In the genomic region with DNA sequence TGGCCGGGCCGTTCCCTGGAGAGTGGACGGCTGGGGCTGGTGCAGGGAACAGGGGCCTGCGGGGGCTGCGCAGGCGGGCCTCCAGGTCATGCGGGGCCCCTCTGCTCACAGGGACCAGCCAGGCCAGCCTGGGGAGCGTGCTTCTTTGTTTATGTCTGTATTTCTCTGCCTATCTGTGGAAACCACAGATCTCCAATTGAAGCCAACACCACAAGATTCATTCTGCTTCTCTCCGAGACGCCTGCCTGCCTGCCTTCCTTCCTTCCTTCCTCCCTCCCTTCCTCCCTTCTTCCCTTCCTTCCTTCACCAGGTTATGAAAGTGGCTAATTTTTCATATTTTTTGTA, we compare ENCODE assay signal across 8 cellular contexts. TPM values are rescaled to one million over a fixed set of nuclear protein-coding genes. Genes with fewer than 3 reads are reported as not detected.
DNase-seq lines count a peak whose midpoint lies in the region; ATAC-seq, FAIRE-seq and TF ChIP-seq lines count a peak whose summit lies in the region.

No MANE protein-coding gene starts in this region.

- no peak; a peak in 1 of 5 replicates for TF ChIP-seq RAD21 in A549 (conservative IDR thresholded peaks at IDR 0.05 in 1 of 2, IDR thresholded peaks at IDR 0.05 in 1 of 2)

- H3K4me3 ChIP-seq in A549, result no peak overlapping the region
- peak overlapping the region in 1 of 3 experiments; percentile 14 for H3K4me3 ChIP-seq in keratinocyte (ENCODE audit: control insufficient read depth in 2 of 3, extremely low read depth in 1 of 3, insufficient read depth in 2 of 3, low read depth in 1 of 3, low read length in 3 of 3)

- no peak overlapping the region for H2AFZ ChIP-seq in keratinocyte (ENCODE audit: control insufficient read depth, low read length)

- H3K4me1 ChIP-seq in A549 (peaks cover 19% of the 10 kb centered on the region), keratinocyte (ENCODE audit: control insufficient read depth, extremely low read depth, insufficient read depth, low read length) (peaks cover 18% of the 10 kb centered on the region)

- ATAC-seq in A549 (no peak), GM19455 (IDR thresholded peaks at IDR 0.05; ENCODE audit: unreplicated experiment) (peak; percentile 16), T-cell (replicated peaks in 1 of 4) (no peak), HG02610 (IDR thresholded peaks at IDR 0.05; ENCODE audit: unreplicated experiment) (no peak)

- H3K27ac Mint-ChIP-seq in T-cell, result peak overlapping the region; percentile 49 to 94

- TF ChIP-seq CTCF in A549 (IDR thresholded peaks at IDR 0.05), result no peak; the same call in 2 of the 3 replicates
- TF ChIP-seq CTCF in keratinocyte (optimal IDR thresholded peaks at IDR 0.05 in 1 of 3, IDR thresholded peaks at IDR 0.05 in 1 of 3, conservative IDR thresholded peaks at IDR 0.05 in 1 of 3; ENCODE audit: extremely low read depth in 1 of 3, insufficient read depth in 2 of 3, low read length in 3 of 3), result no peak

- no peak overlapping the region for H3K9ac ChIP-seq in keratinocyte (ENCODE audit: control insufficient read depth, extremely low read depth, insufficient read depth, low read length)

- no peak for TF ChIP-seq EP300 in A549 (IDR thresholded peaks at IDR 0.05)

- CTCF ChIA-PET in A549 (lab: Yijun Ruan, JAX) (no interaction called here), T-cell (lab: Charles Lee) (no interaction called here)

- no peaks in the 10 kb centered on the region for H3K27me3 Mint-ChIP-seq in T-cell

- DNase-seq in A549 (ENCODE audit: low read depth in 1 of 2, low spot score in 1 of 2), result no peak
- DNase-seq in T-cell, result no peak
- DNase-seq in keratinocyte (ENCODE audit: low read depth, low spot score), result no peak
- no peak for DNase-seq in caudate nucleus (lab: John Stamatoyannopoulos, UW)
- no peak for DNase-seq in T1000 (lab: John Stamatoyannopoulos, UW)
- DNase-seq in HT-29 (ENCODE audit: low spot score), result no peak

- no peak for TF ChIP-seq POLR2A in A549 (IDR thresholded peaks at IDR 0.05; ENCODE audit: low read length)

- H3K36me3 Mint-ChIP-seq in T-cell, result peaks cover 25% of the 10 kb centered on the region

- peak overlapping the region in 1 of 2 experiments; percentile 96; a peak in 3 of 6 replicates for H3K27ac ChIP-seq in A549
- H3K27ac ChIP-seq in keratinocyte (ENCODE audit: control insufficient read depth, insufficient read depth, low read length), result no peak overlapping the region
- H3K27ac ChIP-seq in caudate nucleus (ENCODE audit: low read depth, low read length), result no peak overlapping the region

- H4K20me1 ChIP-seq in keratinocyte (ENCODE audit: control insufficient read depth, extremely low read depth, insufficient read depth, low read length), result no peaks in the 10 kb centered on the region

- WGBS in A549 (ENCODE audit: missing lambda C conversion rate), result under 1% methylated on average over 5 of the region's 10 CpGs

- dilution Hi-C loops in keratinocyte (cut with MboI; ENCODE audit: extremely low pct_ligation_motif_present, low sequenced_read_pairs), result no loop called here

- POLR2A ChIA-PET in A549 (lab: Yijun Ruan, JAX) (no interaction called here), T-cell (lab: Charles Lee) (no interaction called here)

- peaks cover 27% of the 10 kb centered on the region for H3K79me2 ChIP-seq in keratinocyte (ENCODE audit: control insufficient read depth, insufficient read depth, low read length)

- H3K4me3 Mint-ChIP-seq in T-cell, result peak overlapping the region; percentile 81 to 85 (median 84)

- H3K9me3 ChIP-seq in A549 (no peaks in the 10 kb centered on the region), keratinocyte (ENCODE audit: control insufficient read depth, low read depth, low read length) (no peaks in the 10 kb centered on the region)

- H3K4me2 ChIP-seq in A549 (peak overlapping the region; percentile 100), keratinocyte (ENCODE audit: control insufficient read depth, extremely low read depth, insufficient read depth, low read depth, low read length) (peak overlapping the region; percentile 97)

- FAIRE-seq in A549 (lab: Jason Lieb, UNC), result no peak
- FAIRE-seq in keratinocyte (lab: Jason Lieb, UNC), result no peak

- no peaks in the 10 kb centered on the region for H3K9me1 ChIP-seq in keratinocyte (ENCODE audit: control insufficient read depth, extremely low read depth, insufficient read depth, low read length)

- H3K27me3 ChIP-seq in keratinocyte (ENCODE audit: control insufficient read depth, extremely low read depth, insufficient read depth, low read length), result no peaks in the 10 kb centered on the region

- peaks cover 28 to 37% (median 32%) of the 10 kb centered on the region in 3 donors for H3K4me1 Mint-ChIP-seq in T-cell

- H3K9me3 Mint-ChIP-seq in T-cell, result no peaks in the 10 kb centered on the region

- peaks cover 16 to 18% of the 10 kb centered on the region in 2 experiments for H3K36me3 ChIP-seq in keratinocyte (ENCODE audit: control insufficient read depth in 2 of 2, extremely low read depth in 1 of 2, insufficient read depth in 2 of 2, low read length in 2 of 2)

TF ChIP-seq in A549, 52 proteins besides CTCF, POLR2A, EP300 and RAD21 (continues in another document):
- TF ChIP-seq CBX2 (IDR thresholded peaks at IDR 0.05; ENCODE audit: borderline replicate concordance, low read depth) (no peak), E2F6 (IDR thresholded peaks at IDR 0.05; ENCODE audit: borderline replicate concordance, low read depth) (no peak), MAZ (IDR thresholded peaks at IDR 0.05; ENCODE audit: borderline replicate concordance, low read depth, low read length) (no peak), PBX3 (IDR thresholded peaks at IDR 0.05) (no peak), HOXA7 (CRISPR knock-in tag; IDR thresholded peaks at IDR 0.05) (no peak), NPAS2 (CRISPR knock-in tag; IDR thresholded peaks at IDR 0.05; ENCODE audit: borderline replicate concordance) (no peak), PHF8 (IDR thresholded peaks at IDR 0.05; ENCODE audit: borderline replicate concordance, low read depth) (no peak), SREBF2 (IDR thresholded peaks at IDR 0.05) (no peak), ZNF302 (CRISPR knock-in tag; IDR thresholded peaks at IDR 0.05) (no peak), NFE2L2 (conservative IDR thresholded peaks at IDR 0.05; ENCODE audit: low read length) (no peak), EHF (CRISPR knock-in tag; IDR thresholded peaks at IDR 0.05) (no peak), KDM1A (IDR thresholded peaks at IDR 0.05; ENCODE audit: low read depth) (no peak), HEYL (CRISPR knock-in tag; IDR thresholded peaks at IDR 0.05) (no peak)
- TF ChIP-seq, protein P1, sequence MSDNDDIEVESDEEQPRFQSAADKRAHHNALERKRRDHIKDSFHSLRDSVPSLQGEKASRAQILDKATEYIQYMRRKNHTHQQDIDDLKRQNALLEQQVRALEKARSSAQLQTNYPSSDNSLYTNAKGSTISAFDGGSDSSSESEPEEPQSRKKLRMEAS (IDR thresholded peaks at IDR 0.05), result no peak

RNA-seq across cellular contexts. Expression of gene HMGN1, which starts 39.9 kb away (rescaled TPM):
- polyA plus RNA-seq in A549 (2011; rRNA removed), result 173 and 222 TPM in 2 replicates
- polyA plus RNA-seq in A549 (2012; cell fraction: cytosol; rRNA removed), result 78.0 and 85.1 TPM in 2 replicates
- 46.9 and 71.9 TPM in 2 replicates for polyA plus RNA-seq in A549 (2012; cell fraction: nucleus; rRNA removed)
- 256 to 269 TPM (median 265 TPM) in 3 replicates for polyA plus RNA-seq in A549 (2017; fragmentation: RNase III; extraction: RNeasy Plus Mini Kit Qiagen cat#74134 plus additional on column Dnase treatment)
- polyA minus RNA-seq in A549 (2011; rRNA and poly(A)+ RNA removed), result 17.6 and 20.0 TPM in 2 replicates
- 100 to 1,000 TPM; 206 to 254 (median 239) TPM for total RNA-seq in T-cell
- polyA plus RNA-seq in keratinocyte, result 110 to 245 TPM (median 142 TPM) in 3 replicates
- polyA plus RNA-seq in keratinocyte (2011; ENCODE audit: low read depth), result 89.4 TPM
- polyA plus RNA-seq in keratinocyte (2011; cell fraction: cytosol; rRNA removed), result 146 and 208 TPM in 2 replicates
- 80.9 and 133 TPM in 2 replicates for polyA plus RNA-seq in keratinocyte (2011; cell fraction: nucleus; rRNA removed)
- polyA plus RNA-seq in keratinocyte (2012; ENCODE audit: low replicate concordance), result 167 and 266 TPM in 2 replicates
- 13.2 to 72.1 TPM (median 20.4 TPM) in 3 replicates for polyA minus RNA-seq in keratinocyte
- 154 TPM for polyA minus RNA-seq in keratinocyte (2011; cell fraction: cytosol; rRNA and poly(A)+ RNA removed)
- polyA minus RNA-seq in keratinocyte (2011; cell fraction: nucleus; rRNA and poly(A)+ RNA removed), result 16.4 and 24.3 TPM in 2 replicates
- 132 and 165 TPM in 2 replicates for total RNA-seq in HT-29 (2014; rRNA removed; shearing (Covaris generic))

RNA-seq across cellular contexts. Expression of gene LCA5L, which starts 56.8 kb away (rescaled TPM):
- 2.1 and 2.8 TPM in 2 replicates for polyA plus RNA-seq in A549 (2011; rRNA removed)
- polyA plus RNA-seq in A549 (2012; cell fraction: cytosol; rRNA removed), result 0.38 and 0.40 TPM in 2 replicates
- 0.30 and 0.71 TPM in 2 replicates for polyA plus RNA-seq in A549 (2012; cell fraction: nucleus; rRNA removed)
- 0.90 to 1.1 TPM (median 0.99 TPM) in 3 replicates for polyA plus RNA-seq in A549 (2017; fragmentation: RNase III; extraction: RNeasy Plus Mini Kit Qiagen cat#74134 plus additional on column Dnase treatment)
- polyA minus RNA-seq in A549 (2011; rRNA and poly(A)+ RNA removed), result 0.41 and 0.58 TPM in 2 replicates
- total RNA-seq in T-cell, result under 1 TPM in 4 of 5 donors, not detected in 1; 0.23 to 0.60 (median 0.44) TPM
- polyA plus RNA-seq in keratinocyte, result 0.74 to 0.96 TPM (median 0.94 TPM) in 3 replicates
- 0.87 TPM for polyA plus RNA-seq in keratinocyte (2011; ENCODE audit: low read depth)
- polyA plus RNA-seq in keratinocyte (2011; cell fraction: cytosol; rRNA removed), result 0.92 and 2.1 TPM in 2 replicates
- 1.1 and 1.4 TPM in 2 replicates for polyA plus RNA-seq in keratinocyte (2011; cell fraction: nucleus; rRNA removed)
- polyA plus RNA-seq in keratinocyte (2012; ENCODE audit: low replicate concordance), result 0.78 and 1.1 TPM in 2 replicates
- 0.16 to 0.83 TPM in 2 of 3 replicates, not detected in the other for polyA minus RNA-seq in keratinocyte
- polyA minus RNA-seq in keratinocyte (2011; cell fraction: cytosol; rRNA and poly(A)+ RNA removed), result 2.1 TPM
- polyA minus RNA-seq in keratinocyte (2011; cell fraction: nucleus; rRNA and poly(A)+ RNA removed), result 0.85 TPM in 1 of 2 replicates, not detected in the other
- total RNA-seq in HT-29 (2014; rRNA removed; shearing (Covaris generic)), result 0.81 TPM in 1 of 2 replicates, not detected in the other
